Comparison of ENCODE assay signal across 8 cellular contexts in the genomic region with DNA sequence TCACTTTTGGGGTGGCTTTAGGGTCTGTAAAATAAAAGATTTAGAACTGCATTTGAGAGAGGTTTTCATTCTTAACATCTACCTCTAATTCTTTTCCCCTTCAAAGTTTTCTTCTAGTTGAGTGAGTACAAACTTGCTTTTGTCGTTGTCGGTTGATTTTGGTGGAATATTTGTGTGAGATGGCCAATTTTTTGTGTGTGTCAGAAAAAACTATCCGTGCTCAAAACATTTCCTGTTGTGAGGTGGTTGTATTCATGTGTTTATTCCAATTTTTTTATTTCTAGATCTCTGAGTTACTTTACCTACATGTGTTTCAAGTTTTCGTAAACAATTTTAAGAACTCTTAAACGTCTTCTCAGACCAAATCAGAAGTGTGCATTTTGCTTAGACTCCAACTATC. TPM values are rescaled to one million over a fixed set of nuclear protein-coding genes. Genes with fewer than 3 reads are reported as not detected.
DNase-seq lines count a peak whose midpoint lies in the region; ATAC-seq, FAIRE-seq and TF ChIP-seq lines count a peak whose summit lies in the region.

No MANE protein-coding gene starts in this region.

- peak overlapping the region; percentile 84 for H3K4me3 ChIP-seq in A549
- peak overlapping the region; percentile 97 to 100 for H3K4me3 ChIP-seq in muscle layer of duodenum (ENCODE audit: low read depth in 1 of 2, low read length in 2 of 2)

- CTCF ChIA-PET in A549 (lab: Yijun Ruan, JAX), result interaction anchor here (1.0 kb wide), 2 partner anchors 225 to 317 kb away, joined by 3 to 4 read pairs; no protein-coding TSS in a partner anchor

- no peak for TF ChIP-seq RAD21 in A549 (conservative IDR thresholded peaks at IDR 0.05 in 1 of 2, IDR thresholded peaks at IDR 0.05 in 1 of 2)

- H3K4me1 Mint-ChIP-seq in IgD-negative memory B cell, result peaks cover 33 to 45% (median 39%) of the 10 kb centered on the region in 3 donors

- TF ChIP-seq CTCF in A549 (IDR thresholded peaks at IDR 0.05), result no peak

- H3K4me3 Mint-ChIP-seq in IgD-negative memory B cell, result peak overlapping the region; percentile 88 to 95 (median 92)

- peak overlapping the region; percentile 90 to 95 for H3K27ac ChIP-seq in A549
- peak overlapping the region; percentile 91 for H3K27ac ChIP-seq in cingulate gyrus (ENCODE audit: low read depth, low read length)
- peak overlapping the region; percentile 93 for H3K27ac ChIP-seq in muscle layer of duodenum (ENCODE audit: low read length)

- ATAC-seq in A549, result no peak
- no peak for ATAC-seq in GM21825 (IDR thresholded peaks at IDR 0.05; ENCODE audit: unreplicated experiment)

- peak overlapping the region; percentile 36 to 76 (median 64) for H3K27ac Mint-ChIP-seq in IgD-negative memory B cell

- POLR2A ChIA-PET in A549 (lab: Yijun Ruan, JAX), result interaction anchor here (0.6 to 2.9 kb wide), 2 partner anchors 23 to 157 kb away, joined by 5 to 20 read pairs; no protein-coding TSS in a partner anchor

- TF ChIP-seq POLR2A in A549 (IDR thresholded peaks at IDR 0.05; ENCODE audit: low read length), result no peak

- peaks cover 6% of the 10 kb centered on the region; the same call in 1 of the 3 replicates for H3K9me3 ChIP-seq in A549
- no peaks in the 10 kb centered on the region for H3K9me3 ChIP-seq in muscle layer of duodenum (ENCODE audit: control insufficient read depth in 1 of 2, low read length in 2 of 2)

- H3K27me3 Mint-ChIP-seq in IgD-negative memory B cell, result no peaks in the 10 kb centered on the region

- DNase-seq in A549 (ENCODE audit: low read depth in 1 of 2, low spot score in 1 of 2), result no peak
- DNase-seq in GM03348 (ENCODE audit: low spot score), result no peak
- DNase-seq in NCI-H2171 treated with DMSO at 0.1 percent for 48 hours (lab: John Stamatoyannopoulos, UW), result no peak
- no peak for DNase-seq in inferior parietal cortex (ENCODE audit: extremely low spot score)

- no peak for TF ChIP-seq EP300 in A549 (IDR thresholded peaks at IDR 0.05)

- H3K36me3 ChIP-seq in muscle layer of duodenum (ENCODE audit: control insufficient read depth in 1 of 2, insufficient read depth in 2 of 2, low read length in 2 of 2), result no peaks in the 10 kb centered on the region

- FAIRE-seq in A549 (lab: Jason Lieb, UNC), result peak; percentile 32

- H3K36me3 Mint-ChIP-seq in IgD-negative memory B cell, result peaks cover 3% of the 10 kb centered on the region

- WGBS in A549 (ENCODE audit: missing lambda C conversion rate), result 5% methylated on average over 5 of the region's 5 CpGs

- peaks cover 0 to 7% (median 0%) of the 10 kb centered on the region in 3 donors for H3K9me3 Mint-ChIP-seq in IgD-negative memory B cell

- peaks cover 45% of the 10 kb centered on the region for H3K4me1 ChIP-seq in A549
- peaks cover 0 to 8% of the 10 kb centered on the region in 2 donors for H3K4me1 ChIP-seq in muscle layer of duodenum (ENCODE audit: control insufficient read depth in 1 of 2, insufficient read depth in 2 of 2, low read length in 2 of 2)

- no peaks in the 10 kb centered on the region for H3K27me3 ChIP-seq in muscle layer of duodenum (ENCODE audit: low read depth, low read length)

- peak overlapping the region; percentile 83 for H3K4me2 ChIP-seq in A549

TF ChIP-seq in A549, 52 proteins besides CTCF, POLR2A, EP300 and RAD21:
- no peak for TF ChIP-seq BCL3 (IDR thresholded peaks at IDR 0.05)
- TF ChIP-seq MAZ (IDR thresholded peaks at IDR 0.05; ENCODE audit: borderline replicate concordance, low read depth, low read length), result no peak
- no peak for TF ChIP-seq JUN (IDR thresholded peaks at IDR 0.05)
- TF ChIP-seq E2F6 (IDR thresholded peaks at IDR 0.05; ENCODE audit: borderline replicate concordance, low read depth), result no peak
- no peak for TF ChIP-seq NR3C1 (IDR thresholded peaks at IDR 0.05)
- no peak for TF ChIP-seq ZSCAN20 (CRISPR knock-in tag; IDR thresholded peaks at IDR 0.05)
- TF ChIP-seq TFCP2L1 (CRISPR knock-in tag; IDR thresholded peaks at IDR 0.05), result no peak
- TF ChIP-seq, protein P1, sequence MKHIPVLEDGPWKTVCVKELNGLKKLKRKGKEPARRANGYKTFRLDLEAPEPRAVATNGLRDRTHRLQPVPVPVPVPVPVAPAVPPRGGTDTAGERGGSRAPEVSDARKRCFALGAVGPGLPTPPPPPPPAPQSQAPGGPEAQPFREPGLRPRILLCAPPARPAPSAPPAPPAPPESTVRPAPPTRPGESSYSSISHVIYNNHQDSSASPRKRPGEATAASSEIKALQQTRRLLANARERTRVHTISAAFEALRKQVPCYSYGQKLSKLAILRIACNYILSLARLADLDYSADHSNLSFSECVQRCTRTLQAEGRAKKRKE (CRISPR knock-in tag; IDR thresholded peaks at IDR 0.05; ENCODE audit: low read depth), result no peak
- no peak for TF ChIP-seq ZFP36 (IDR thresholded peaks at IDR 0.05; ENCODE audit: borderline replicate concordance, partially characterized antibody)
- TF ChIP-seq HOXB13 (CRISPR knock-in tag; IDR thresholded peaks at IDR 0.05; ENCODE audit: low read depth), result no peak
- TF ChIP-seq, protein P2, sequence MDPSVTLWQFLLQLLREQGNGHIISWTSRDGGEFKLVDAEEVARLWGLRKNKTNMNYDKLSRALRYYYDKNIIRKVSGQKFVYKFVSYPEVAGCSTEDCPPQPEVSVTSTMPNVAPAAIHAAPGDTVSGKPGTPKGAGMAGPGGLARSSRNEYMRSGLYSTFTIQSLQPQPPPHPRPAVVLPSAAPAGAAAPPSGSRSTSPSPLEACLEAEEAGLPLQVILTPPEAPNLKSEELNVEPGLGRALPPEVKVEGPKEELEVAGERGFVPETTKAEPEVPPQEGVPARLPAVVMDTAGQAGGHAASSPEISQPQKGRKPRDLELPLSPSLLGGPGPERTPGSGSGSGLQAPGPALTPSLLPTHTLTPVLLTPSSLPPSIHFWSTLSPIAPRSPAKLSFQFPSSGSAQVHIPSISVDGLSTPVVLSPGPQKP (IDR thresholded peaks at IDR 0.05; ENCODE audit: low read depth, low read length), result no peak
- TF ChIP-seq HOXA7 (CRISPR knock-in tag; IDR thresholded peaks at IDR 0.05), result no peak
- TF ChIP-seq MYC (IDR thresholded peaks at IDR 0.05; ENCODE audit: borderline replicate concordance, low read length), result no peak

RNA-seq across cellular contexts. Expression of gene AHR, which starts 1.6 kb away (rescaled TPM):
- polyA plus RNA-seq in A549 (2011; rRNA removed) (14.3 and 50.1 TPM in 2 replicates), A549 (2017; fragmentation: RNase III; extraction: RNeasy Plus Mini Kit Qiagen cat#74134 plus additional on column Dnase treatment) (7.8 to 11.4 TPM (median 9.1 TPM) in 3 replicates), IgD-negative memory B cell (5.8 TPM)
- 1.9 and 2.4 TPM in 2 replicates for polyA plus RNA-seq in A549 (2012; cell fraction: cytosol; rRNA removed)
- 4.5 and 7.6 TPM in 2 replicates for polyA plus RNA-seq in A549 (2012; cell fraction: nucleus; rRNA removed)
- 14.6 and 15.9 TPM in 2 replicates for polyA minus RNA-seq in A549 (2011; rRNA and poly(A)+ RNA removed)
